8 cellular contexts compared by ENCODE assay signal in the genomic region with DNA sequence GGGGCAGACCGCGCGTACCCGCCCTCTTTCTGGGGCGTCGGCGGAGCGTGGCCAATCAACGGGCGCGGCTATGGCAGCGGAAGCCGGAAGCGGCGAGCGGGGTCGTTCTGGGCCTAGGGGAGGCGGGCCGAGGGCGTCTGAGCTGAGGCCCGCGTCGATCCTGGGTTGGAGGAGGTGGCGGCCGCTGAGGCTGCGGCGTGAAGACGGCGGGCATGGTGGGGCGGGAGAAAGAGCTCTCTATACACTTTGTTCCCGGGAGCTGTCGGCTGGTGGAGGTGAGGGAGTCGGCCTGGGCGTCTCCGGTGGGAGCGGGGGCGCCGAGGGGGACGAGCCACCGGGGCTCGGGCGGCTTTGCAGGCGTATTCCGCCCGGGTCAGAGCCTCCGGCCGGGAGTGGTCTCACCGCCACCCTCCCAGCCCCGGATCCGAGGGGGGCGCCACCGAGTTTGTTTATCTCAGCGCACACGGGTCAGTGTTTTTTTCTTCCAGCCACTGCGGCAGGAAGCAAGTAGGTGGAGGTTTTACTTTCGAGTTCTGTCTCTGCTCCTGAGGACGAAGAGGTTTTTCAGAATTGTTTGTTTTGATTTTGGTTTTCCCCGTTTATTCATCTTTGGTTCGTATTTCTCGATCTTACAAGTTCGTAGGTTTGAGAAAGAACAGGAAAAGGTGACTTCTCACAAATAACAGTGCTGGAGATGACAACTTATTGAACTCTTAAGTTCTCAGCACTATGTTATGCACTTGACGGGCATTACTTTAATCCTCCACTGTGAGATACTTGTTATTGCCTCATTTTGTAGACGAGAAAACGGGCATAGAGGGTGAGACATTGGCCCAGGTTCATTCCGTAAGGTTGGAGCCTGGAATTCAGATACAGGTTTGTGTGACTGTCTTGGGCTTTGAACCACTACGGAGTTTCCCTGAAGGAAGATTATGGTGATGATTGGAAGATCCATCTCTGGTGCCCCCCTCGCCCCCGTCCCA. TPM values are rescaled to one million over a fixed set of nuclear protein-coding genes. Genes with fewer than 3 reads are reported as not detected.
DNase-seq lines count a peak whose midpoint lies in the region; ATAC-seq, FAIRE-seq and TF ChIP-seq lines count a peak whose summit lies in the region.

A gene (plus strand): TSS at position 145 of the 983 bp plus-strand sequence. CDS start 68 bp downstream, at position 213.

- peak; percentile 91 for ATAC-seq in HG03432 (IDR thresholded peaks at IDR 0.05; ENCODE audit: unreplicated experiment)

- H3K4me3 ChIP-seq in kidney (ENCODE audit: low read length in 2 of 2) = peak within 1 kb of the TSS; percentile 97 to 99

- peak; percentile 94 for TF ChIP-seq POLR2A in GM19099 (IDR thresholded peaks at IDR 0.05; ENCODE audit: extremely low read depth, insufficient read length, low read depth)

- intact Hi-C loops in kidney (cut with DNase I) = no loop called here

- peak; percentile 42 for TF ChIP-seq CTCF in kidney (IDR thresholded peaks at IDR 0.05; ENCODE audit: borderline replicate concordance, extremely low read depth, insufficient read depth)

- DNase-seq in Ammon's horn (ENCODE audit: low spot score) (peak; percentile 98), NCI-H460 (ENCODE audit: extremely low read depth, low read depth) (peak; percentile 93), cerebellar nuclear complex (lab: John Stamatoyannopoulos, UW) (peak; percentile 74 to 92), kidney (peak; percentile 99)
- peak; percentile 95 for DNase-seq in activated CD4-positive, CD25-positive, alpha-beta regulatory T cell treated with anti-CD3 and anti-CD28 coated beads, Interleukin-2, amount 50 U/mL, for 72 hours
- peak; percentile 96 for DNase-seq in stimulated activated CD4-positive, alpha-beta T cell treated with anti-CD3 and anti-CD28 coated beads, Interleukin-15, amount 100 ng/mL, for 24 hours

- peaks cover 0 to 5% of the 10 kb centered on the region in 2 donors for H3K36me3 ChIP-seq in kidney (ENCODE audit: control insufficient read depth in 1 of 2, insufficient read depth in 2 of 2, low read length in 2 of 2)

- peak within 1 kb of the TSS; percentile 91 to 98 for H3K9ac ChIP-seq in kidney (ENCODE audit: low read length in 2 of 2)

- peak within 1 kb of the TSS; percentile 94 to 98 for H3K27ac ChIP-seq in kidney (ENCODE audit: low read depth in 2 of 2, low read length in 2 of 2)

- FAIRE-seq in kidney (lab: Jason Lieb, UNC) = peak; percentile 6

- no peaks in the 10 kb centered on the region for H3K9me3 ChIP-seq in kidney (ENCODE audit: control insufficient read depth in 1 of 2, low read length in 2 of 2)

- peaks cover 5 to 22% of the 10 kb centered on the region in 2 donors for H3K4me1 ChIP-seq in kidney (ENCODE audit: control insufficient read depth in 1 of 2, insufficient read depth in 1 of 2, low read depth in 1 of 2, low read length in 2 of 2)

RNA-seq across cellular contexts. Expression of the gene that starts here (rescaled TPM):
- 61.8 and 65.3 TPM in 2 replicates for total RNA-seq in NCI-H460 (2014; rRNA removed; shearing (Covaris generic))
- polyA plus RNA-seq in NCI-H460 (2014; cell fraction: nucleus; rRNA removed) = 40.7 and 64.1 TPM in 2 replicates
- total RNA-seq in kidney = 84.4 TPM
- 80.9 TPM for polyA plus RNA-seq in kidney (ENCODE audit: insufficient read depth, low read depth, low replicate concordance)

Comparison
In these comparisons a context has a peak if more than half of its experiments do, and no peak if none do; other contexts are left out.
1. Peak in every context shown above with its lines: DNase-seq, ATAC-seq, H3K4me3 ChIP-seq and H3K27ac ChIP-seq.